Comparison of ENCODE assay signal across 2 cellular contexts in genomic region chr6:111984081-111984480, GRCh38.
TF ChIP-seq lines count a peak whose summit lies in the region.

No MANE protein-coding gene starts in this region.

TF ChIP-seq in HCT116, 20 proteins besides CTCF, POLR2A, EP300 and RAD21:
- TF ChIP-seq EGR1 (IDR thresholded peaks at IDR 0.05; ENCODE audit: low read depth) (no peak), EZH2 (IDR thresholded peaks at IDR 0.05) (no peak), CBX3 (IDR thresholded peaks at IDR 0.05; ENCODE audit: low read depth) (no peak), REST (IDR thresholded peaks at IDR 0.05; ENCODE audit: low read depth) (no peak), SP1 (IDR thresholded peaks at IDR 0.05; ENCODE audit: low read depth) (no peak), POLR2AphosphoS5 (IDR thresholded peaks at IDR 0.05; ENCODE audit: low read depth, low read length) (no peak), YY1 (IDR thresholded peaks at IDR 0.05; ENCODE audit: extremely low read depth, insufficient replicate concordance, low read depth, low read length) (no peak), SRF (IDR thresholded peaks at IDR 0.05; ENCODE audit: low read depth) (no peak)

TF ChIP-seq in H1, 55 proteins besides CTCF, POLR2A, EP300 and RAD21:
- TF ChIP-seq TAF1 (IDR thresholded peaks at IDR 0.05; ENCODE audit: low read depth, low read length) (no peak), CHD7 (IDR thresholded peaks at IDR 0.05; ENCODE audit: insufficient replicate concordance, low read length) (no peak), SIN3A (conservative IDR thresholded peaks at IDR 0.05 in 1 of 2, IDR thresholded peaks at IDR 0.05 in 1 of 2; ENCODE audit: low read depth in 1 of 2, low read length in 2 of 2) (no peak), CBX5 (IDR thresholded peaks at IDR 0.05; ENCODE audit: low read depth, low read length) (no peak), MAFK (IDR thresholded peaks at IDR 0.05; ENCODE audit: low read depth, low read length) (no peak), HDAC2 (IDR thresholded peaks at IDR 0.05; ENCODE audit: borderline replicate concordance in 1 of 2, low read depth in 2 of 2, low read length in 2 of 2) (no peak), CEBPB (IDR thresholded peaks at IDR 0.05; ENCODE audit: low read depth, low read length) (no peak), SP1 (IDR thresholded peaks at IDR 0.05; ENCODE audit: low read depth, low read length) (no peak), E2F6 (IDR thresholded peaks at IDR 0.05) (no peak), PHF8 (conservative IDR thresholded peaks at IDR 0.05; ENCODE audit: low read depth, low read length) (no peak), POU5F1 (IDR thresholded peaks at IDR 0.05; ENCODE audit: low read depth, low read length) (no peak), BRCA1 (IDR thresholded peaks at IDR 0.05; ENCODE audit: low read depth, low read length) (no peak), ASH2L (IDR thresholded peaks at IDR 0.05; ENCODE audit: low read length) (no peak), EZH2 (IDR thresholded peaks at IDR 0.05; ENCODE audit: low read depth, low read length, severe bottlenecking) (no peak), KDM4A (IDR thresholded peaks at IDR 0.05; ENCODE audit: low read depth, low read length, severe bottlenecking) (no peak), RNF2 (IDR thresholded peaks at IDR 0.05; ENCODE audit: borderline replicate concordance, low read depth, low read length, missing control alignments, poor library complexity, severe bottlenecking) (no peak), CTBP2 (IDR thresholded peaks at IDR 0.05; ENCODE audit: borderline replicate concordance, insufficient read depth, insufficient read length, low read length) (no peak), SAP30 (IDR thresholded peaks at IDR 0.05; ENCODE audit: insufficient read depth, insufficient replicate concordance, low read length) (no peak), USF2 (IDR thresholded peaks at IDR 0.05; ENCODE audit: low read length) (no peak), BACH1 (IDR thresholded peaks at IDR 0.05; ENCODE audit: low read length) (no peak)
TF ChIP-seq in H1: peak in this region for 0.
